Comparison of ENCODE assay signal across 21 cellular contexts in genomic region chr7:67006966-67007365, GRCh38.
"Had no signal": no experiment of that assay in that cellular context is flagged by ENCODE, and none has a peak within 500 bp of the region (broad histone marks: within the 10 kb centered on the region; RNA-seq: fewer than 3 reads in every experiment).

No MANE protein-coding gene starts in this region.

- H3K9me3 ChIP-seq: MG63 had no signal

- DNase-seq: activated CD4-positive, alpha-beta T cell treated with anti-CD3 and anti-CD28 coated beads for 48 hours; activated CD4-positive, alpha-beta T cell treated with anti-CD3 and anti-CD28 coated beads, Interleukin-2, amount 50 U/mL, for 4 hours; activated CD4-positive, CD25-positive, alpha-beta regulatory T cell treated with anti-CD3 and anti-CD28 coated beads, Interleukin-2, amount 50 U/mL, for 72 hours; activated CD8-positive, alpha-beta memory T cell treated with anti-CD3 and anti-CD28 coated beads, Interleukin-2, amount 10 ng/mL, durations not matched to agents 7 days and 5 days; activated CD8-positive, alpha-beta T cell treated with anti-CD3 and anti-CD28 coated beads, Interleukin-2, amount 10 ng/mL, durations not matched to agents 7 days and 5 days; activated gamma-delta T cell; activated naive CD4-positive, alpha-beta T cell treated with anti-CD3 and anti-CD28 coated beads for 36 hours; activated T-cell treated with anti-CD3 and anti-CD28 coated beads, Interleukin-2, amount 50 U/mL, for 48 hours; amygdala; MG63; MV-4-11; NCI-H1105 treated with DMSO at 0.1 percent for 48 hours; NCI-H1436 treated with DMSO at 0.1 percent for 48 hours; NCI-H187; NCI-H526; NCI-H82; PC-9; SHP77 treated with DMSO at 0.1 percent for 48 hours had no signal

- H3K27ac ChIP-seq: KMS-11, PC-9 had no signal

- H3K4me3 ChIP-seq: MG63, PC-9 had no signal

- ATAC-seq: activated CD8-positive, alpha-beta memory T cell treated with anti-CD3 and anti-CD28 coated beads, Interleukin-2, amount 10 ng/mL, durations not matched to agents 7 days and 5 days; activated CD8-positive, alpha-beta T cell treated with anti-CD3 and anti-CD28 coated beads, Interleukin-2, amount 10 ng/mL, durations not matched to agents 7 days and 5 days; activated T-helper 17 cell treated with anti-CD3 and anti-CD28 coated beads, Interleukin-2, amount 50 U/mL, for 72 hours; WTC11 had no signal

- H3K36me3 ChIP-seq: MG63 had no signal

- H3K27me3 ChIP-seq: MG63 had no signal
